In the genomic region with DNA sequence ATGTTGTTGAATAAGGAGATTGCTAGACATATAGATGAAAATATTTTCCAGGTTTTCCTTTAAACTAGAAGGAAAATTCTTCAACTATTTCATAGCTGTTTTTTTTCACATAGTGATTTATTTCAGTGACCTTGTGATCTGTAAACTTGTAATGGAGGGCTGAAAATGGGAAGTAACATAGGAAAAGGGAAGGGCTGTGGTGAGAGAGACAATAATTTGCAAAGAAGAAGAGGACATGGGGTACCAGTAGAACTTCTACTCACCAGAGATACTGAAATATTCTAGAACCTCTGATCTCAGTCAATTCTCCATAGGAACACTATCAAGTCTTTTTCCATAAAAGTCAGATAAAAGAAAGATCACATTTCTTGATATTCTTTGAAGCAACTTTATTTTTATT, we compare ENCODE assay signal across 8 cellular contexts.
"Had no signal": no experiment of that assay in that cellular context is flagged by ENCODE, and none has a peak within 500 bp of the region (broad histone marks: within the 10 kb centered on the region; RNA-seq: fewer than 3 reads in every experiment).

No MANE protein-coding gene starts in this region.

- DNase-seq: activated CD4-positive, alpha-beta T cell treated with anti-CD3 and anti-CD28 coated beads, Interleukin-2, amount 50 U/mL, for 48 hours; activated CD8-positive, alpha-beta memory T cell treated with anti-CD3 and anti-CD28 coated beads, Interleukin-2, amount 10 ng/mL, durations not matched to agents 7 days and 5 days; activated naive CD4-positive, alpha-beta T cell treated with anti-CD3 and anti-CD28 coated beads, Interleukin-2, amount 50 U/mL, for 16 hours; activated T-cell treated with anti-CD3 and anti-CD28 coated beads, Interleukin-2, amount 50 U/mL, for 24 hours; heart left ventricle; immature natural killer cell; lower lobe of right lung had no signal

- ATAC-seq: activated CD8-positive, alpha-beta memory T cell treated with anti-CD3 and anti-CD28 coated beads, Interleukin-2, amount 10 ng/mL, durations not matched to agents 7 days and 5 days; heart left ventricle; lower lobe of right lung; sciatic nerve had no signal
